In genomic region chr7:44460325-44460724, GRCh38 we compare ENCODE assay signal across 8 cellular contexts. TPM values are rescaled to one million over a fixed set of nuclear protein-coding genes. Genes with fewer than 3 reads are reported as not detected.
DNase-seq lines count a peak whose midpoint lies in the region; ATAC-seq and TF ChIP-seq lines count a peak whose summit lies in the region.

No MANE protein-coding gene starts in this region.

- peak overlapping the region; percentile 57 for H3K4me3 Mint-ChIP-seq in CD4-positive, alpha-beta T cell

- no peak overlapping the region for H3K27ac ChIP-seq in CD4-positive, alpha-beta T cell (ENCODE audit: low read depth, low read length)

- H3K27me3 ChIP-seq in CD4-positive, alpha-beta T cell (ENCODE audit: control insufficient read depth, insufficient read depth, low read length), result no peaks in the 10 kb centered on the region

- CTCF ChIA-PET in CD4-positive, alpha-beta T cell (lab: Charles Lee), result interaction anchor here (1.0 to 1.6 kb wide), 3 partner anchors 13 to 45 kb away, joined by 3 to 6 read pairs (median 3); partner anchors contain the start of gene NUDCD3

- peak in 8 of 10 experiments; percentile 10 to 69 (median 30) for DNase-seq in CD4-positive, alpha-beta T cell
- DNase-seq in activated CD4-positive, alpha-beta T cell treated with anti-CD3 and anti-CD28 coated beads, Interleukin-2, amount 50 U/mL, for 48 hours, result peak; percentile 17 to 41
- DNase-seq in stimulated activated CD4-positive, alpha-beta T cell treated with anti-CD3 and anti-CD28 coated beads, TNF-alpha, amount 100 ng/mL, for 24 hours (ENCODE audit: low read depth in 3 of 3), result peak in 2 of 3 experiments; percentile 16 to 19
- DNase-seq in GM03348 (ENCODE audit: low spot score) (no peak), hippocampal formation (lab: John Stamatoyannopoulos, UW) (no peak), lower leg skin (ENCODE audit: low spot score in 2 of 2) (no peak)

- no peaks in the 10 kb centered on the region for H3K9me3 ChIP-seq in CD4-positive, alpha-beta T cell (ENCODE audit: control insufficient read depth, low read length)

- TF ChIP-seq POLR2A in lower leg skin (IDR thresholded peaks at IDR 0.05), result no peak

- intact Hi-C loops in CD4-positive, alpha-beta T cell (cut with DNase I, micrococcal nuclease), result loop anchor here in 1 of 2 experiments (2.0 to 5.0 kb wide), 2 partner anchors 16 to 218 kb away; no protein-coding TSS in a partner anchor
- intact Hi-C loops in lower leg skin (cut with DNase I; ENCODE audit: low total_unique reads), result no loop called here

- H3K36me3 Mint-ChIP-seq in CD4-positive, alpha-beta T cell (ENCODE audit: low read depth), result peaks cover 65% of the 10 kb centered on the region

- no peak overlapping the region for H3K4me3 ChIP-seq in lower leg skin (ENCODE audit: low read depth, poor library complexity, severe bottlenecking)

- peak overlapping the region; percentile 71 for H3K27ac Mint-ChIP-seq in CD4-positive, alpha-beta T cell

- 73 to 77% methylated on average over 3 of the region's 3 CpGs for WGBS in lower leg skin, 2 donors

- H3K9me3 Mint-ChIP-seq in CD4-positive, alpha-beta T cell, result no peaks in the 10 kb centered on the region

- TF ChIP-seq CTCF in CD4-positive, alpha-beta T cell (IDR thresholded peaks at IDR 0.05), result no peak
- no peak for TF ChIP-seq CTCF in lower leg skin (IDR thresholded peaks at IDR 0.05)

- POLR2A ChIA-PET in CD4-positive, alpha-beta T cell (lab: Charles Lee), result interaction anchor here (0.6 to 3.4 kb wide), 4 partner anchors 24 to 424 kb away, joined by 3 to 52 read pairs (median 4); partner anchors contain the start of gene NUDCD3

- no peaks in the 10 kb centered on the region for H3K27me3 Mint-ChIP-seq in CD4-positive, alpha-beta T cell

- H3K4me1 Mint-ChIP-seq in CD4-positive, alpha-beta T cell (ENCODE audit: low read depth), result peaks cover 85% of the 10 kb centered on the region

- peak; percentile 95 for ATAC-seq in CD4-positive, alpha-beta T cell (ENCODE audit: poor library complexity)
- ATAC-seq in GM19395 (IDR thresholded peaks at IDR 0.05; ENCODE audit: unreplicated experiment) (peak; percentile 98), HG03378 (IDR thresholded peaks at IDR 0.05; ENCODE audit: unreplicated experiment) (peak; percentile 97)

RNA-seq across cellular contexts. Expression of gene NUDCD3, which starts 30.1 kb away (rescaled TPM):
- 10 to 100 TPM; 56.6 to 60.6 TPM for total RNA-seq in CD4-positive, alpha-beta T cell
- total RNA-seq in lower leg skin, result 10 to 100 TPM; 53.3 to 87.9 (median 73.2) TPM

Comparison
In these comparisons a context has a peak if more than half of its experiments do, and no peak if none do; other contexts are left out.
1. DNase-seq: peak in CD4-positive, alpha-beta T cell (8 of 10), activated CD4-positive, alpha-beta T cell treated with anti-CD3 and anti-CD28 coated beads, Interleukin-2, amount 50 U/mL, for 48 hours (2 of 2) and stimulated activated CD4-positive, alpha-beta T cell treated with anti-CD3 and anti-CD28 coated beads, TNF-alpha, amount 100 ng/mL, for 24 hours (2 of 3); none in GM03348 (single experiment), hippocampal formation (0 of 2) and lower leg skin (0 of 2).
2. Peak in every context shown above with its lines, with median percentiles within 50 percentile points of each other: ATAC-seq.